In genomic region chrX:11367609-11368430, GRCh38 we compare ENCODE assay signal across 16 cellular contexts.
DNase-seq lines count a peak whose midpoint lies in the region; ATAC-seq and TF ChIP-seq lines count a peak whose summit lies in the region.
"Had no signal": no experiment of that assay in that cellular context is flagged by ENCODE, and none has a peak within 500 bp of the region (broad histone marks: within the 10 kb centered on the region; RNA-seq: fewer than 3 reads in every experiment).

No MANE protein-coding gene starts in this region.

- peaks cover 6% of the 10 kb centered on the region for H3K36me3 Mint-ChIP-seq in stimulated activated memory B cell treated with anti-CD40 and anti-IgM and Interleukin-4, amounts not matched to agents 10 μg/mL and 1 μg/mL and 100 μg/mL, for 72 hours
- H3K36me3 Mint-ChIP-seq: activated naive CD4-positive, alpha-beta T cell treated with anti-CD3 and anti-CD28 coated beads, Interleukin-2, amount 50 U/mL, for 24 hours; CD8-positive, alpha-beta T cell had no signal

- H3K4me1 Mint-ChIP-seq in stimulated activated memory B cell treated with anti-CD40 and anti-IgM and Interleukin-4, amounts not matched to agents 10 μg/mL and 1 μg/mL and 100 μg/mL, for 72 hours: peaks cover 23% of the 10 kb centered on the region
- H3K4me1 Mint-ChIP-seq: activated naive CD4-positive, alpha-beta T cell treated with anti-CD3 and anti-CD28 coated beads, Interleukin-2, amount 50 U/mL, for 24 hours; central memory CD8-positive, alpha-beta T cell had no signal

- ATAC-seq in stimulated activated memory B cell treated with anti-CD40 and anti-IgM and Interleukin-4, amounts not matched to agents 10 μg/mL and 1 μg/mL and 100 μg/mL, for 72 hours: no peak
- ATAC-seq in HG03460 (IDR thresholded peaks at IDR 0.05; ENCODE audit: unreplicated experiment) (no peak), GM18511 (IDR thresholded peaks at IDR 0.05; ENCODE audit: unreplicated experiment) (no peak)
- ATAC-seq: CD8-positive, alpha-beta T cell; HCT116 had no signal

- TF ChIP-seq CTCF in fibroblast of pulmonary artery (IDR thresholded peaks at IDR 0.05; ENCODE audit: low read length, missing control alignments): no peak

- H3K9me3 Mint-ChIP-seq in stimulated activated memory B cell treated with anti-CD40 and anti-IgM and Interleukin-4, amounts not matched to agents 10 μg/mL and 1 μg/mL and 100 μg/mL, for 72 hours: no peaks in the 10 kb centered on the region
- H3K9me3 Mint-ChIP-seq: activated naive CD4-positive, alpha-beta T cell treated with anti-CD3 and anti-CD28 coated beads, Interleukin-2, amount 50 U/mL, for 24 hours; central memory CD8-positive, alpha-beta T cell had no signal

- no peaks in the 10 kb centered on the region for H3K27me3 Mint-ChIP-seq in stimulated activated memory B cell treated with anti-CD40 and anti-IgM and Interleukin-4, amounts not matched to agents 10 μg/mL and 1 μg/mL and 100 μg/mL, for 72 hours
- H3K27me3 Mint-ChIP-seq: activated naive CD4-positive, alpha-beta T cell treated with anti-CD3 and anti-CD28 coated beads, Interleukin-2, amount 50 U/mL, for 24 hours; central memory CD8-positive, alpha-beta T cell had no signal

- DNase-seq in HCEC 1CT (peak; percentile 68), UCSD-AML1 (lab: John Stamatoyannopoulos, UW; ENCODE audit: unreplicated experiment) (peak; percentile 45), fibroblast of pulmonary artery (ENCODE audit: low read depth) (peak; percentile 33)
- DNase-seq in central memory CD4-positive, alpha-beta T cell: no peak
- DNase-seq: activated CD4-positive, CD25-positive, alpha-beta regulatory T cell; CD8-positive, alpha-beta T cell; NCI-H2171 treated with DMSO at 0.1 percent for 48 hours; stomach had no signal

- H3K4me3 Mint-ChIP-seq in stimulated activated memory B cell treated with anti-CD40 and anti-IgM and Interleukin-4, amounts not matched to agents 10 μg/mL and 1 μg/mL and 100 μg/mL, for 72 hours: no peak overlapping the region
- H3K4me3 Mint-ChIP-seq: activated naive CD4-positive, alpha-beta T cell treated with anti-CD3 and anti-CD28 coated beads, Interleukin-2, amount 50 U/mL, for 24 hours; CD8-positive, alpha-beta T cell; central memory CD8-positive, alpha-beta T cell had no signal

- peak overlapping the region; percentile 61 for H3K27ac Mint-ChIP-seq in stimulated activated memory B cell treated with anti-CD40 and anti-IgM and Interleukin-4, amounts not matched to agents 10 μg/mL and 1 μg/mL and 100 μg/mL, for 72 hours
- H3K27ac Mint-ChIP-seq: activated naive CD4-positive, alpha-beta T cell treated with anti-CD3 and anti-CD28 coated beads, Interleukin-2, amount 50 U/mL, for 24 hours; CD8-positive, alpha-beta T cell had no signal

- H3K4me3 ChIP-seq in fibroblast of pulmonary artery (replicated peaks; ENCODE audit: low read depth, low read length): no peak overlapping the region
- H3K4me3 ChIP-seq: lung, skin epidermis, stomach had no signal
